8 cellular contexts compared by ENCODE assay signal in genomic region chr9:137127301-137128157, GRCh38. TPM values are rescaled to one million over a fixed set of nuclear protein-coding genes. Genes with fewer than 3 reads are reported as not detected.
DNase-seq lines count a peak whose midpoint lies in the region; ATAC-seq and TF ChIP-seq lines count a peak whose summit lies in the region.

No MANE protein-coding gene starts in this region.

- H3K27ac ChIP-seq in AG04450 (ENCODE audit: low read depth, low read length) (no peak overlapping the region), HUES64 (ENCODE audit: low read depth, low read length) (no peak overlapping the region)

- H3K4me3 Mint-ChIP-seq in activated CD8-positive, alpha-beta T cell treated with anti-CD3 and anti-CD28 coated beads for 36 hours, result peak overlapping the region; percentile 87
- peak overlapping the region; percentile 91 for H3K4me3 Mint-ChIP-seq in type B pancreatic cell

- no peaks in the 10 kb centered on the region for H3K4me1 ChIP-seq in HUES64 (ENCODE audit: insufficient read depth, low read length)
- peaks cover 5% of the 10 kb centered on the region for H3K4me1 ChIP-seq in iPS-15b (ENCODE audit: control insufficient read depth, insufficient read depth, low read length)

- H3K27me3 ChIP-seq in AG04450 (ENCODE audit: control insufficient read depth, insufficient read depth, low read length) (no peaks in the 10 kb centered on the region), HUES64 (ENCODE audit: insufficient read depth, low read length) (peaks cover 22% of the 10 kb centered on the region), iPS-15b (ENCODE audit: control insufficient read depth, insufficient read depth, low read length) (peaks cover 5% of the 10 kb centered on the region)

- H3K27me3 Mint-ChIP-seq in activated CD8-positive, alpha-beta T cell treated with anti-CD3 and anti-CD28 coated beads for 36 hours, result no peaks in the 10 kb centered on the region
- peaks cover 4% of the 10 kb centered on the region for H3K27me3 Mint-ChIP-seq in type B pancreatic cell

- H3K9me3 ChIP-seq in AG04450 (ENCODE audit: control insufficient read depth, insufficient read depth, low read length) (peaks cover 6% of the 10 kb centered on the region; the same call in 1 of the 2 replicates), HUES64 (ENCODE audit: insufficient read depth, low read depth, low read length) (no peaks in the 10 kb centered on the region), iPS-15b (ENCODE audit: control insufficient read depth, insufficient read depth, low read length) (no peaks in the 10 kb centered on the region)

- POLR2A ChIA-PET in AG04450 (lab: Yijun Ruan, JAX), result interaction anchor here (0.8 kb wide), 1 partner anchor 73 kb away, joined by 4 read pairs; no protein-coding TSS in a partner anchor
- POLR2A ChIA-PET in activated CD8-positive, alpha-beta T cell treated with anti-CD3 and anti-CD28 coated beads for 36 hours (lab: Charles Lee), result interaction anchor here (0.6 to 1.5 kb wide), 7 partner anchors 10 to 654 kb away, joined by 3 to 5 read pairs (median 4); partner anchors contain the start of genes RNF208 and TUBB4B

- peaks cover 20% of the 10 kb centered on the region for H3K4me1 Mint-ChIP-seq in activated CD8-positive, alpha-beta T cell treated with anti-CD3 and anti-CD28 coated beads for 36 hours (ENCODE audit: low read depth)
- H3K4me1 Mint-ChIP-seq in type B pancreatic cell (ENCODE audit: unreplicated experiment), result peaks cover 22% of the 10 kb centered on the region

- CTCF ChIA-PET in AG04450 (lab: Charles Lee), result interaction anchor here (0.6 to 0.7 kb wide), 2 partner anchors 9 to 13 kb away, joined by 4 to 6 read pairs; no protein-coding TSS in a partner anchor
- CTCF ChIA-PET in activated CD8-positive, alpha-beta T cell treated with anti-CD3 and anti-CD28 coated beads for 36 hours (lab: Charles Lee), result interaction anchor here (0.6 to 2.5 kb wide), 10 partner anchors 9 to 486 kb away, joined by 3 to 14 read pairs (median 4); partner anchors contain the start of genes CYSRT1, DPP7 and TPRN

- H3K36me3 ChIP-seq in HUES64 (ENCODE audit: insufficient read depth, low read length), result no peaks in the 10 kb centered on the region
- H3K36me3 ChIP-seq in iPS-15b (ENCODE audit: control insufficient read depth, insufficient read depth, low read length), result no peaks in the 10 kb centered on the region

- H3K27ac Mint-ChIP-seq in activated CD8-positive, alpha-beta T cell treated with anti-CD3 and anti-CD28 coated beads for 36 hours, result peak overlapping the region; percentile 90
- peak overlapping the region; percentile 86 for H3K27ac Mint-ChIP-seq in type B pancreatic cell

- no peak overlapping the region for H3K9ac ChIP-seq in HUES64 (ENCODE audit: low read depth, low read length)
- peak overlapping the region; percentile 24 for H3K9ac ChIP-seq in iPS-15b (ENCODE audit: low read depth, low read length)

- H3K4me3 ChIP-seq in AG04450 (ENCODE audit: low read depth, low read length), result peak overlapping the region; percentile 32
- H3K4me3 ChIP-seq in HUES64 (ENCODE audit: low read length), result 0 out of 2 replicates have a peak overlapping the region, but pooled peaks have one; percentile 99
- H3K4me3 ChIP-seq in iPS-15b (ENCODE audit: low read depth, low read length), result no peak overlapping the region

- DNase-seq in AG04450 (ENCODE audit: low read depth, low spot score), result no peak
- DNase-seq in activated CD8-positive, alpha-beta T cell treated with anti-CD3 and anti-CD28 coated beads for 36 hours, result peak; percentile 52
- DNase-seq in type B pancreatic cell (ENCODE audit: extremely low spot score, unreplicated experiment), result no peak
- DNase-seq in NCI-H1694 treated with DMSO at 0.1 percent for 48 hours (lab: John Stamatoyannopoulos, UW), result no peak
- DNase-seq in posterior vena cava (ENCODE audit: low spot score), result no peak
- DNase-seq in NCI-H1048 (lab: John Stamatoyannopoulos, UW), result no peak

- no peaks in the 10 kb centered on the region for H3K9me3 Mint-ChIP-seq in activated CD8-positive, alpha-beta T cell treated with anti-CD3 and anti-CD28 coated beads for 36 hours
- no peaks in the 10 kb centered on the region for H3K9me3 Mint-ChIP-seq in type B pancreatic cell

- no peak for ATAC-seq in activated CD8-positive, alpha-beta T cell treated with anti-CD3 and anti-CD28 coated beads for 36 hours

- intact Hi-C loops in activated CD8-positive, alpha-beta T cell treated with anti-CD3 and anti-CD28 coated beads for 36 hours (cut with micrococcal nuclease), result loop anchor here (10.0 kb wide), 1 partner anchor 47 kb away; the partner anchor contains the start of genes LRRC26 and TMEM210
- intact Hi-C loops in posterior vena cava (cut with DNase I), result no loop called here

- WGBS in HUES64, result 73% methylated on average over 21 of the region's 24 CpGs

- H3K36me3 Mint-ChIP-seq in activated CD8-positive, alpha-beta T cell treated with anti-CD3 and anti-CD28 coated beads for 36 hours (ENCODE audit: low read depth), result peaks cover 2% of the 10 kb centered on the region
- H3K36me3 Mint-ChIP-seq in type B pancreatic cell, result no peaks in the 10 kb centered on the region

- TF ChIP-seq CTCF in AG04450 (IDR thresholded peaks at IDR 0.05; ENCODE audit: low read depth, low read length) (no peak), type B pancreatic cell (conservative IDR thresholded peaks at IDR 0.05) (no peak)
- TF ChIP-seq CTCF in activated CD8-positive, alpha-beta T cell treated with anti-CD3 and anti-CD28 coated beads for 36 hours (IDR thresholded peaks at IDR 0.05), result no peak

RNA-seq across cellular contexts. Expression of gene GRIN1, which starts 11.4 kb away (rescaled TPM):
- polyA plus RNA-seq in AG04450 (2011; rRNA removed), result 0.04 TPM in 1 of 2 replicates, not detected in the other
- polyA minus RNA-seq in AG04450 (2011; rRNA and poly(A)+ RNA removed), result not detected in 2 replicates
- 0.55 TPM for polyA plus RNA-seq in HUES64 (2013, experiment 1 of 2)
- 0.51 TPM for polyA plus RNA-seq in HUES64 (2013, experiment 2 of 2)
- total RNA-seq in activated CD8-positive, alpha-beta T cell treated with anti-CD3 and anti-CD28 coated beads for 36 hours, result not detected
- total RNA-seq in type B pancreatic cell (ENCODE audit: low replicate concordance), result 0.29 and 0.94 TPM in 2 replicates
- not detected for total RNA-seq in posterior vena cava

RNA-seq across cellular contexts. Expression of gene DPP7, which starts 13.0 kb away (rescaled TPM):
- polyA plus RNA-seq in AG04450 (2011; rRNA removed), result 30.6 and 52.6 TPM in 2 replicates
- 19.2 and 32.2 TPM in 2 replicates for polyA minus RNA-seq in AG04450 (2011; rRNA and poly(A)+ RNA removed)
- 7.2 TPM for polyA plus RNA-seq in HUES64 (2013, experiment 1 of 2)
- polyA plus RNA-seq in HUES64 (2013, experiment 2 of 2), result 10.7 TPM
- 100 to 1,000 TPM; 222 to 227 TPM for total RNA-seq in activated CD8-positive, alpha-beta T cell treated with anti-CD3 and anti-CD28 coated beads for 36 hours
- 86.5 and 86.7 TPM in 2 replicates for total RNA-seq in type B pancreatic cell (ENCODE audit: low replicate concordance)
- 100 to 1,000 TPM; 108 to 128 TPM for total RNA-seq in posterior vena cava

RNA-seq across cellular contexts. Expression of gene MAN1B1, which starts 40.7 kb away (rescaled TPM):
- polyA plus RNA-seq in AG04450 (2011; rRNA removed), result 40.8 and 50.2 TPM in 2 replicates
- 34.0 and 46.6 TPM in 2 replicates for polyA minus RNA-seq in AG04450 (2011; rRNA and poly(A)+ RNA removed)
- 21.0 TPM for polyA plus RNA-seq in HUES64 (2013, experiment 1 of 2)
- polyA plus RNA-seq in HUES64 (2013, experiment 2 of 2), result 24.5 TPM
- 10 to 100 TPM; 31.1 to 33.2 TPM for total RNA-seq in activated CD8-positive, alpha-beta T cell treated with anti-CD3 and anti-CD28 coated beads for 36 hours
- 50.3 and 58.9 TPM in 2 replicates for total RNA-seq in type B pancreatic cell (ENCODE audit: low replicate concordance)
- 10 to 100 TPM; 32.0 to 44.3 TPM for total RNA-seq in posterior vena cava

RNA-seq across cellular contexts. Expression of gene LRRC26, which starts 42.3 kb away (rescaled TPM):
- polyA plus RNA-seq in AG04450 (2011; rRNA removed), result not detected in 2 replicates
- not detected in 2 replicates for polyA minus RNA-seq in AG04450 (2011; rRNA and poly(A)+ RNA removed)
- 0.35 TPM for polyA plus RNA-seq in HUES64 (2013, experiment 1 of 2)
- polyA plus RNA-seq in HUES64 (2013, experiment 2 of 2), result not detected
- not detected for total RNA-seq in activated CD8-positive, alpha-beta T cell treated with anti-CD3 and anti-CD28 coated beads for 36 hours
- 0.77 and 1.4 TPM in 2 replicates for total RNA-seq in type B pancreatic cell (ENCODE audit: low replicate concordance)
- not detected for total RNA-seq in posterior vena cava

RNA-seq across cellular contexts. Expression of gene TMEM210, which starts 44.3 kb away (rescaled TPM):
- polyA plus RNA-seq in AG04450 (2011; rRNA removed), result not detected in 2 replicates
- polyA minus RNA-seq in AG04450 (2011; rRNA and poly(A)+ RNA removed), result not detected in 2 replicates
- not detected for polyA plus RNA-seq in HUES64 (2013, experiment 1 of 2)
- not detected for polyA plus RNA-seq in HUES64 (2013, experiment 2 of 2)
- not detected for total RNA-seq in activated CD8-positive, alpha-beta T cell treated with anti-CD3 and anti-CD28 coated beads for 36 hours
- not detected in 2 replicates for total RNA-seq in type B pancreatic cell (ENCODE audit: low replicate concordance)
- total RNA-seq in posterior vena cava, result not detected
